In genomic region chr7:5661941-5662340, GRCh38 we compare ENCODE assay signal across 11 cellular contexts.
DNase-seq lines count a peak whose midpoint lies in the region; ATAC-seq and TF ChIP-seq lines count a peak whose summit lies in the region.
"Had no signal": no experiment of that assay in that cellular context is flagged by ENCODE, and none has a peak within 500 bp of the region (broad histone marks: within the 10 kb centered on the region; RNA-seq: fewer than 3 reads in every experiment).

No MANE protein-coding gene starts in this region.

- H2AFZ ChIP-seq in H9 (ENCODE audit: low read length) = no peak overlapping the region

- no peak overlapping the region for H2AK5ac ChIP-seq in H9 (ENCODE audit: insufficient read length, low read length)

- TF ChIP-seq CTCF in GM13976 (IDR thresholded peaks at IDR 0.05; ENCODE audit: borderline replicate concordance, control extremely low read depth, extremely low read depth, insufficient read depth, missing control alignments) = no peak
- no peak for TF ChIP-seq CTCF in H9 (conservative IDR thresholded peaks at IDR 0.05)

- H2BK15ac ChIP-seq in H9 (ENCODE audit: low read depth, low read length) = no peak overlapping the region

- no peak overlapping the region for H2BK5ac ChIP-seq in H9 (ENCODE audit: insufficient read length, low read length)

- no peak overlapping the region for H2BK20ac ChIP-seq in H9 (ENCODE audit: low read depth, low read length, poor library complexity, severe bottlenecking)

- no peak overlapping the region for H3K14ac ChIP-seq in H9 (ENCODE audit: insufficient read depth, low read length)

- no peak overlapping the region for H3K56ac ChIP-seq in H9 (ENCODE audit: insufficient read length, low read depth, low read length)

- peaks cover 16 to 25% of the 10 kb centered on the region in 2 experiments for H3K4me1 Mint-ChIP-seq in H9

- H3K27ac ChIP-seq in cingulate gyrus (ENCODE audit: low read depth, low read length) = peak overlapping the region; percentile 52
- no peak overlapping the region for H3K27ac ChIP-seq in H9 (ENCODE audit: insufficient read length, low read depth, low read length)
- H3K27ac ChIP-seq: vagina had no signal

- no CpG with 5 or more reads among the region's 8 CpGs for WGBS in H9 (ENCODE audit: extremely low coverage, insufficient read length, low lambda C conversion rate)

- H3K27me3 ChIP-seq in H9 (ENCODE audit: insufficient read depth, low read length) = no peaks in the 10 kb centered on the region
- H3K27me3 ChIP-seq: vagina had no signal

- H3K79me1 ChIP-seq in H9 (ENCODE audit: insufficient read depth, low read depth, low read length, poor library complexity, severe bottlenecking) = no peaks in the 10 kb centered on the region

- H3K9ac ChIP-seq in H9 (ENCODE audit: extremely low read depth, insufficient read length, low read length) = no peak overlapping the region

- ATAC-seq in HG03139 (IDR thresholded peaks at IDR 0.05; ENCODE audit: unreplicated experiment) (no peak), HG02623 (IDR thresholded peaks at IDR 0.05; ENCODE audit: unreplicated experiment) (no peak)

- no peaks in the 10 kb centered on the region for H3K4me1 ChIP-seq in H9 (ENCODE audit: insufficient read depth, low read length)

- no peak overlapping the region for H4K5ac ChIP-seq in H9 (ENCODE audit: insufficient read length, low read depth, low read length)

- no peak overlapping the region for H3K4ac ChIP-seq in H9 (ENCODE audit: low read depth, low read length)

- no peaks in the 10 kb centered on the region for H4K20me1 ChIP-seq in H9 (ENCODE audit: control insufficient read depth, insufficient read depth, insufficient read length)

- H3K23ac ChIP-seq in H9 (ENCODE audit: insufficient read length, low read depth, low read length) = no peak overlapping the region

- no peak overlapping the region for H4K91ac ChIP-seq in H9 (ENCODE audit: insufficient read length, low read depth, low read length)

- peaks cover 3 to 17% (median 5%) of the 10 kb centered on the region in 3 experiments; a peak in 5 of 7 replicates for H3K36me3 Mint-ChIP-seq in H9 (ENCODE audit: insufficient read depth in 1 of 3, low read depth in 3 of 3)

- H3K9me3 ChIP-seq in H9 (ENCODE audit: control insufficient read depth, low read depth, low read length) = no peaks in the 10 kb centered on the region
- H3K9me3 ChIP-seq: vagina had no signal

- H2BK12ac ChIP-seq in H9 (ENCODE audit: insufficient read length, low read depth, low read length) = no peak overlapping the region

- H3K4me3 Mint-ChIP-seq in H9 = no peak overlapping the region
- H3K4me3 Mint-ChIP-seq: HFFc6 had no signal

- H3T11ph ChIP-seq in H9 (ENCODE audit: low read length) = no peak overlapping the region

- H3K9me3 Mint-ChIP-seq in H9 = no peaks in the 10 kb centered on the region
- H3K9me3 Mint-ChIP-seq: HFFc6 had no signal

- no peak overlapping the region for H3K18ac ChIP-seq in H9 (ENCODE audit: insufficient read length, low read depth, low read length)

- no peaks in the 10 kb centered on the region for H3K79me2 ChIP-seq in H9 (ENCODE audit: insufficient read depth, low read length)

- H3K23me2 ChIP-seq in H9 (ENCODE audit: insufficient read length, low read depth, low read length, poor library complexity, severe bottlenecking) = no peaks in the 10 kb centered on the region

- no peak overlapping the region for H4K8ac ChIP-seq in H9 (replicated peaks; ENCODE audit: insufficient read length, low read depth, low read length)

- H2BK120ac ChIP-seq in H9 (ENCODE audit: low read depth, low read length, poor library complexity, severe bottlenecking) = no peak overlapping the region

- DNase-seq in GM13976 (ENCODE audit: low spot score) (peak; percentile 59), NOMO-1 treated with dmso at 0.1 percent for 144 hours (lab: John Stamatoyannopoulos, UW; ENCODE audit: unreplicated experiment) (peak; percentile 61), occipital lobe (lab: John Stamatoyannopoulos, UW) (peak; percentile 64), NCI-H1092 treated with DMSO at 0.1 percent for 48 hours (lab: John Stamatoyannopoulos, UW) (no peak), H9 (no peak)
- DNase-seq: HFFc6, NCI-H1105 had no signal

- no peak overlapping the region for H3K4me2 ChIP-seq in H9 (ENCODE audit: insufficient read depth, insufficient read length, low read length)

- H3K27ac Mint-ChIP-seq in H9 = peak overlapping the region in 1 of 3 experiments; percentile 15; a peak in 1 of 7 replicates
- H3K27ac Mint-ChIP-seq: HFFc6 had no signal

- in situ Hi-C loops in GM13976 (cut with MboI; ENCODE audit: low sequenced_read_pairs, unreplicated experiment) = loop anchor here (10.0 kb wide), 1 partner anchor 167 kb away; no protein-coding TSS in a partner anchor

- H3K27me3 Mint-ChIP-seq in H9 (ENCODE audit: low read depth) = no peaks in the 10 kb centered on the region

Comparison
In these comparisons a context has a peak if more than half of its experiments do, and no peak if none do; other contexts are left out.
1. DNase-seq: peak in GM13976 (single experiment), NOMO-1 treated with dmso at 0.1 percent for 144 hours (single experiment) and occipital lobe (single experiment); none in NCI-H1092 treated with DMSO at 0.1 percent for 48 hours (single experiment) and H9 (single experiment).